ENCODE assay signal across 12 cellular contexts in the genomic region with DNA sequence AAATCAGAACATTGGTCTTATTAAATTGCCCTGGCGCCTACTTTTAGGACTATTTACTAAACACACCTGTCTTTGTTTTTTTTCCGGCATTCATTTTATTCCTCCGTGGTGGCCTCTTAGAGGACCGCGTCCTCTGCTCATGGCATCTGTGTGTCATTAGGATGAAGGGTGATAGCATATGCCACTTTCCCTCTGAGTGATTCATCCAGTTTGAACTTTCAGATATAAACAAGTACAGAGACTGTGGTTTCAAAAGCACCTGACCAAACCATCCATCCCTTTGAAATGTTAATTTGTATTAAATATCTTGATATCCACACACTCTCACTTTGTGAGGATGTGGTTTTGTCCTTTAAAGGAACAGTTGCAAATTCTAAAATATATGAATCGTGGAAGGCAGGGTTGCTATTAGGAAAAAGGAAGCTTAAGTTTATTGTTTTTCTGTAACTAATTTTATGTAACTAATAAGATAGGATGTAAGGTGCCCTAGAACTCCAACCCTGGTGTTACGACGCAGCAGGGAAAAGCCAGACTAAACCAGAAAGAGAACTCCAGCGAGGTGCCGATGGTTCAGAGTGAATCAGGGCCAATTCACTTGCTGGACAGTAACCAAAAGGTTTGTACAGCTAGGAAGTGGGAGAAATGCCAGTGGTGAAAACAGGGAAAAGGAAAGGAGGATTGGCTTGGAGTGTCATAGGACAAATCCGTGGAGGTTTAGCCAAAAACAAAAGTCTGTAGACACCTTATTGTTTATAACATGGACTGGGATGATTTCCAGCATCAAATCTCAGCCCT.
A peak's percentile ranks its signal among the peaks of the same experiment; 100 is the strongest.
DNase-seq lines count a peak whose midpoint lies in the region; ATAC-seq, FAIRE-seq and TF ChIP-seq lines count a peak whose summit lies in the region.
"Had no signal": no experiment of that assay in that cellular context is flagged by ENCODE, and none has a peak within 500 bp of the region (broad histone marks: within the 10 kb centered on the region; RNA-seq: fewer than 3 reads in every experiment).

No MANE protein-coding gene starts in this region.

- H3K9me2 ChIP-seq in GM23338 (ENCODE audit: insufficient read depth), result peaks cover 5% of the 10 kb centered on the region; the same call in 1 of the 2 replicates

- H3K4me1 ChIP-seq in CD4-positive, alpha-beta memory T cell (ENCODE audit: insufficient read depth, low read length), result peaks cover 49% of the 10 kb centered on the region
- peaks cover 1% of the 10 kb centered on the region for H3K4me1 ChIP-seq in right cardiac atrium (ENCODE audit: control insufficient read depth, insufficient read depth, low read length)
- 0 out of 2 replicates have a peak, but pooled peaks cover 4% of the 10 kb centered on the region for H3K4me1 ChIP-seq in GM23338 (ENCODE audit: insufficient read depth)

- H3K27me3 Mint-ChIP-seq in CD4-positive, alpha-beta memory T cell, result no peaks in the 10 kb centered on the region
- no peaks in the 10 kb centered on the region for H3K27me3 Mint-ChIP-seq in activated naive CD8-positive, alpha-beta T cell treated with anti-CD3 and anti-CD28 coated beads, Interleukin-2, amount 50 U/mL, for 24 hours
- H3K27me3 Mint-ChIP-seq in GM23338 (ENCODE audit: insufficient read depth, low read depth, poor library complexity), result no peaks in the 10 kb centered on the region
- no peaks in the 10 kb centered on the region for H3K27me3 Mint-ChIP-seq in naive thymus-derived CD8-positive, alpha-beta T cell

- peaks cover 0 to 14% of the 10 kb centered on the region in 2 donors for H3K36me3 Mint-ChIP-seq in CD4-positive, alpha-beta memory T cell
- H3K36me3 Mint-ChIP-seq in activated naive CD8-positive, alpha-beta T cell treated with anti-CD3 and anti-CD28 coated beads, Interleukin-2, amount 50 U/mL, for 24 hours (ENCODE audit: low read depth), result no peaks in the 10 kb centered on the region
- H3K36me3 Mint-ChIP-seq in GM23338 (ENCODE audit: low read depth), result no peaks in the 10 kb centered on the region
- H3K36me3 Mint-ChIP-seq in naive thymus-derived CD8-positive, alpha-beta T cell, result peaks cover 0 to 16% (median 8%) of the 10 kb centered on the region in 3 donors

- intact Hi-C loops in CD4-positive, alpha-beta memory T cell (cut with micrococcal nuclease), result no loop called here
- intact Hi-C loops in right cardiac atrium (cut with DNase I), result no loop called here

- WGBS in right cardiac atrium, result 56% methylated on average over 11 of the region's 11 CpGs

- no peak overlapping the region for H3K4me3 ChIP-seq in CD4-positive, alpha-beta memory T cell (ENCODE audit: low read length in 2 of 2)
- H3K4me3 ChIP-seq in right cardiac atrium (ENCODE audit: low read length), result no peak overlapping the region
- no peak overlapping the region for H3K4me3 ChIP-seq in GM23338
- H3K4me3 ChIP-seq: vagina had no signal

- H3K4me3 Mint-ChIP-seq in CD4-positive, alpha-beta memory T cell, result peak overlapping the region in 6 of 8 donors; percentile 63 to 78 (median 68)
- no peak overlapping the region for H3K4me3 Mint-ChIP-seq in activated naive CD8-positive, alpha-beta T cell treated with anti-CD3 and anti-CD28 coated beads, Interleukin-2, amount 50 U/mL, for 24 hours
- H3K4me3 Mint-ChIP-seq in GM23338, result no peak overlapping the region
- H3K4me3 Mint-ChIP-seq in naive thymus-derived CD8-positive, alpha-beta T cell, result peak overlapping the region in 1 of 10 donors; percentile 28

- H3K36me3 ChIP-seq in CD4-positive, alpha-beta memory T cell (ENCODE audit: insufficient read depth, low read length), result no peaks in the 10 kb centered on the region
- no peaks in the 10 kb centered on the region for H3K36me3 ChIP-seq in GM23338 (ENCODE audit: insufficient read depth)
- H3K36me3 ChIP-seq: vagina had no signal

- H3K79me2 ChIP-seq in GM23338 (replicated peaks; ENCODE audit: insufficient read depth), result no peaks in the 10 kb centered on the region

- no peak overlapping the region for H3K4me2 ChIP-seq in GM23338

- H3K27ac Mint-ChIP-seq in CD4-positive, alpha-beta memory T cell, result peak overlapping the region; percentile 63 to 96 (median 88)
- H3K27ac Mint-ChIP-seq in activated naive CD8-positive, alpha-beta T cell treated with anti-CD3 and anti-CD28 coated beads, Interleukin-2, amount 50 U/mL, for 24 hours, result no peak overlapping the region
- H3K27ac Mint-ChIP-seq in GM23338, result no peak overlapping the region
- peak overlapping the region in 1 of 10 donors; percentile 40 for H3K27ac Mint-ChIP-seq in naive thymus-derived CD8-positive, alpha-beta T cell

- no peaks in the 10 kb centered on the region for H3F3A ChIP-seq in GM23338 (replicated peaks; ENCODE audit: low read depth)

- no peak overlapping the region for H2AFZ ChIP-seq in GM23338

- POLR2A ChIA-PET in CD4-positive, alpha-beta memory T cell (lab: Charles Lee; ENCODE audit: partially characterized antibody), result no interaction called here
- POLR2A ChIA-PET in naive thymus-derived CD8-positive, alpha-beta T cell (lab: Charles Lee), result no interaction called here

- peak; percentile 27 to 55 (median 33) for DNase-seq in CD4-positive, alpha-beta memory T cell
- no peak for DNase-seq in activated naive CD8-positive, alpha-beta T cell treated with anti-CD3 and anti-CD28 coated beads, Interleukin-2, amount 50 U/mL, for 24 hours
- DNase-seq in right cardiac atrium, result no peak
- DNase-seq in HTR-8/SVneo (ENCODE audit: insufficient read length, low spot score), result no peak
- DNase-seq in GM23338 (ENCODE audit: low spot score), result no peak
- no peak for DNase-seq in NCI-H2081 (lab: John Stamatoyannopoulos, UW)
- no peak for DNase-seq in naive thymus-derived CD8-positive, alpha-beta T cell
- DNase-seq: effector memory CD4-positive, alpha-beta T cell; GDM1; midbrain had no signal

- no peak for FAIRE-seq in HTR-8/SVneo (lab: Jason Lieb, UNC)

- CTCF ChIA-PET in CD4-positive, alpha-beta memory T cell (lab: Charles Lee; ENCODE audit: partially characterized antibody), result interaction anchor here (1.4 kb wide), 1 partner anchor 13 kb away, joined by 5 read pairs; no protein-coding TSS in a partner anchor

- H3K27ac ChIP-seq in CD4-positive, alpha-beta memory T cell (ENCODE audit: low read depth, low read length), result no peak overlapping the region
- no peak overlapping the region for H3K27ac ChIP-seq in right cardiac atrium (ENCODE audit: low read length)
- no peak overlapping the region for H3K27ac ChIP-seq in GM23338 (ENCODE audit: low read depth)
- H3K27ac ChIP-seq: vagina had no signal

- H3K9me3 ChIP-seq in CD4-positive, alpha-beta memory T cell (ENCODE audit: control insufficient read depth in 1 of 2, low read length in 2 of 2), result no peaks in the 10 kb centered on the region
- no peaks in the 10 kb centered on the region for H3K9me3 ChIP-seq in right cardiac atrium (ENCODE audit: control insufficient read depth, low read length)
- H3K9me3 ChIP-seq: vagina had no signal

- peaks cover 30 to 49% (median 42%) of the 10 kb centered on the region in 4 donors for H3K4me1 Mint-ChIP-seq in CD4-positive, alpha-beta memory T cell
- peaks cover 41% of the 10 kb centered on the region for H3K4me1 Mint-ChIP-seq in activated naive CD8-positive, alpha-beta T cell treated with anti-CD3 and anti-CD28 coated beads, Interleukin-2, amount 50 U/mL, for 24 hours
- peaks cover 13% of the 10 kb centered on the region for H3K4me1 Mint-ChIP-seq in GM23338
- peaks cover 6 to 14% (median 9%) of the 10 kb centered on the region in 4 donors for H3K4me1 Mint-ChIP-seq in naive thymus-derived CD8-positive, alpha-beta T cell

- no peak for TF ChIP-seq CTCF in GM23338 (conservative IDR thresholded peaks at IDR 0.05; ENCODE audit: low read depth in 2 of 2)

- no peaks in the 10 kb centered on the region; the same call in 1 of the 2 replicates for H4K20me1 ChIP-seq in GM23338 (replicated peaks; ENCODE audit: insufficient read depth)

- ATAC-seq in HG02981 (IDR thresholded peaks at IDR 0.05; ENCODE audit: unreplicated experiment) (peak; percentile 40), right cardiac atrium (peak; percentile 49 to 85), GM23338 (no peak)
- ATAC-seq in activated naive CD8-positive, alpha-beta T cell treated with anti-CD3 and anti-CD28 coated beads, Interleukin-2, amount 50 U/mL, for 24 hours, result peak; percentile 41
- no peak for ATAC-seq in naive thymus-derived CD8-positive, alpha-beta T cell

- no peaks in the 10 kb centered on the region for H3K27me3 ChIP-seq in CD4-positive, alpha-beta memory T cell (ENCODE audit: insufficient read depth, low read length)
- H3K27me3 ChIP-seq in right cardiac atrium (ENCODE audit: control insufficient read depth, insufficient read depth), result no peaks in the 10 kb centered on the region
- H3K27me3 ChIP-seq in GM23338 (ENCODE audit: insufficient read depth), result no peaks in the 10 kb centered on the region
- H3K27me3 ChIP-seq: vagina had no signal

- H3K9me3 Mint-ChIP-seq in CD4-positive, alpha-beta memory T cell, result no peaks in the 10 kb centered on the region
- no peaks in the 10 kb centered on the region for H3K9me3 Mint-ChIP-seq in activated naive CD8-positive, alpha-beta T cell treated with anti-CD3 and anti-CD28 coated beads, Interleukin-2, amount 50 U/mL, for 24 hours
- no peaks in the 10 kb centered on the region; the same call in 2 of the 3 replicates for H3K9me3 Mint-ChIP-seq in GM23338
- H3K9me3 Mint-ChIP-seq in naive thymus-derived CD8-positive, alpha-beta T cell, result no peaks in the 10 kb centered on the region

TF ChIP-seq in GM23338, 12 proteins besides CTCF, POLR2A, EP300 and RAD21 (continues in another document):
- TF ChIP-seq POLR2AphosphoS5 (IDR thresholded peaks at IDR 0.05; ENCODE audit: low read depth) (no peak), EZH2 (IDR thresholded peaks at IDR 0.05; ENCODE audit: low read depth, unreplicated experiment) (no peak), ZNF331 (CRISPR knock-in tag; IDR thresholded peaks at IDR 0.05; ENCODE audit: low read depth) (no peak), JUNB (IDR thresholded peaks at IDR 0.05; ENCODE audit: unreplicated experiment) (no peak), CREB1 (CRISPR knock-in tag; IDR thresholded peaks at IDR 0.05; ENCODE audit: low read depth) (no peak)

Comparison
In these comparisons a context has a peak if more than half of its experiments do, and no peak if none do; other contexts are left out.
1. DNase-seq: peak in CD4-positive, alpha-beta memory T cell (5 of 5); none in activated naive CD8-positive, alpha-beta T cell treated with anti-CD3 and anti-CD28 coated beads, Interleukin-2, amount 50 U/mL, for 24 hours (single experiment), right cardiac atrium (0 of 3), HTR-8/SVneo (single experiment), GM23338 (single experiment), NCI-H2081 (0 of 2) and naive thymus-derived CD8-positive, alpha-beta T cell (0 of 10).
2. H3K27ac Mint-ChIP-seq: peak in CD4-positive, alpha-beta memory T cell (7 of 7); none in activated naive CD8-positive, alpha-beta T cell treated with anti-CD3 and anti-CD28 coated beads, Interleukin-2, amount 50 U/mL, for 24 hours (single experiment) and GM23338 (single experiment).
3. H3K4me3 Mint-ChIP-seq: peak in CD4-positive, alpha-beta memory T cell (6 of 8); none in activated naive CD8-positive, alpha-beta T cell treated with anti-CD3 and anti-CD28 coated beads, Interleukin-2, amount 50 U/mL, for 24 hours (single experiment) and GM23338 (single experiment).
4. ATAC-seq: peak in HG02981 (single experiment), activated naive CD8-positive, alpha-beta T cell treated with anti-CD3 and anti-CD28 coated beads, Interleukin-2, amount 50 U/mL, for 24 hours (single experiment) and right cardiac atrium (2 of 2); none in GM23338 (single experiment) and naive thymus-derived CD8-positive, alpha-beta T cell (0 of 2).